Comparison of ENCODE assay signal across 8 cellular contexts in genomic region chr13:24511019-24511823, GRCh38. TPM values are rescaled to one million over a fixed set of nuclear protein-coding genes. Genes with fewer than 3 reads are reported as not detected.
DNase-seq lines count a peak whose midpoint lies in the region; ATAC-seq, FAIRE-seq and TF ChIP-seq lines count a peak whose summit lies in the region.

No MANE protein-coding gene starts in this region.

- intact Hi-C loops in activated T-helper 2 cell treated with anti-CD3 and anti-CD28 coated beads, Interferon-gamma antibody, Interleukin-2, Interleukin-4, amounts not matched to agents 10 μg/mL and 5 μg/mL and 100 μg/mL, durations not matched to agents 14 hours and 24 hours and 36 hours (cut with micrococcal nuclease) = loop anchor here (2.0 to 10.0 kb wide), 9 partner anchors 52 to 546 kb away; partner anchors contain the start of gene ATP12A
- intact Hi-C loops in prostate gland (cut with DNase I) = no loop called here

- H3K27ac ChIP-seq in gastroesophageal sphincter (peak overlapping the region; percentile 75 to 95 (median 90)), prostate gland (peak overlapping the region; percentile 13 to 79)

- H3K36me3 ChIP-seq in gastroesophageal sphincter = peaks cover 0 to 11% of the 10 kb centered on the region in 2 donors
- no peaks in the 10 kb centered on the region for H3K36me3 ChIP-seq in prostate gland

- no peaks in the 10 kb centered on the region for H3K9me3 ChIP-seq in gastroesophageal sphincter
- no peaks in the 10 kb centered on the region for H3K9me3 ChIP-seq in prostate gland

- TF ChIP-seq CTCF in gastroesophageal sphincter (IDR thresholded peaks at IDR 0.05) (no peak), prostate gland (IDR thresholded peaks at IDR 0.05) (no peak)

- H3K9me3 Mint-ChIP-seq in activated T-helper 2 cell treated with anti-CD3 and anti-CD28 coated beads, Interferon-gamma antibody, Interleukin-2, Interleukin-4, amounts not matched to agents 10 μg/mL and 5 μg/mL and 100 μg/mL, durations not matched to agents 14 hours and 24 hours and 36 hours = no peaks in the 10 kb centered on the region

- DNase-seq in GM12891 (ENCODE audit: insufficient read length, low spot score) (peak; percentile 32), OCI-M1 (lab: John Stamatoyannopoulos, UW) (peak; percentile 78), prostate gland (ENCODE audit: low spot score) (no peak)
- DNase-seq in activated T-helper 2 cell treated with anti-CD3 and anti-CD28 coated beads, Interferon-gamma antibody, Interleukin-2, Interleukin-4, amounts not matched to agents 10 μg/mL and 5 μg/mL and 100 μg/mL, durations not matched to agents 14 hours and 24 hours and 36 hours (ENCODE audit: low spot score) = peak; percentile 18

- TF ChIP-seq EP300 in gastroesophageal sphincter (IDR thresholded peaks at IDR 0.05) = no peak

- peak overlapping the region; percentile 97 for H3K27ac Mint-ChIP-seq in activated T-helper 2 cell treated with anti-CD3 and anti-CD28 coated beads, Interferon-gamma antibody, Interleukin-2, Interleukin-4, amounts not matched to agents 10 μg/mL and 5 μg/mL and 100 μg/mL, durations not matched to agents 14 hours and 24 hours and 36 hours

- peaks cover 23% of the 10 kb centered on the region for H3K4me1 Mint-ChIP-seq in activated T-helper 2 cell treated with anti-CD3 and anti-CD28 coated beads, Interferon-gamma antibody, Interleukin-2, Interleukin-4, amounts not matched to agents 10 μg/mL and 5 μg/mL and 100 μg/mL, durations not matched to agents 14 hours and 24 hours and 36 hours (ENCODE audit: low read depth)

- H3K4me1 ChIP-seq in gastroesophageal sphincter = peaks cover 0 to 26% (median 9%) of the 10 kb centered on the region in 3 donors
- H3K4me1 ChIP-seq in prostate gland (replicated peaks) = no peaks in the 10 kb centered on the region

- ATAC-seq in HG02943 (IDR thresholded peaks at IDR 0.05; ENCODE audit: low read depth, unreplicated experiment) (peak; percentile 39), gastroesophageal sphincter (no peak), HG03521 (IDR thresholded peaks at IDR 0.05; ENCODE audit: unreplicated experiment) (no peak), HG03469 (IDR thresholded peaks at IDR 0.05; ENCODE audit: unreplicated experiment) (no peak)

- H3K36me3 Mint-ChIP-seq in activated T-helper 2 cell treated with anti-CD3 and anti-CD28 coated beads, Interferon-gamma antibody, Interleukin-2, Interleukin-4, amounts not matched to agents 10 μg/mL and 5 μg/mL and 100 μg/mL, durations not matched to agents 14 hours and 24 hours and 36 hours (ENCODE audit: low read depth) = peaks cover 32% of the 10 kb centered on the region

- peak; percentile 92 for FAIRE-seq in GM12891 (lab: Jason Lieb, UNC)

- H3K4me3 Mint-ChIP-seq in activated T-helper 2 cell treated with anti-CD3 and anti-CD28 coated beads, Interferon-gamma antibody, Interleukin-2, Interleukin-4, amounts not matched to agents 10 μg/mL and 5 μg/mL and 100 μg/mL, durations not matched to agents 14 hours and 24 hours and 36 hours (ENCODE audit: low read depth) = peak overlapping the region; percentile 85

- TF ChIP-seq POLR2A in GM12891 (IDR thresholded peaks at IDR 0.05; ENCODE audit: low read depth, low read length) = no peak
- no peak for TF ChIP-seq POLR2A in gastroesophageal sphincter (IDR thresholded peaks at IDR 0.05)
- no peak for TF ChIP-seq POLR2A in prostate gland (IDR thresholded peaks at IDR 0.05)

- H3K4me3 ChIP-seq in gastroesophageal sphincter (peak overlapping the region; percentile 87 to 92), prostate gland (peak overlapping the region; percentile 72 to 74)

- H3K27me3 ChIP-seq in gastroesophageal sphincter (no peaks in the 10 kb centered on the region), prostate gland (replicated peaks; ENCODE audit: insufficient read depth) (no peaks in the 10 kb centered on the region)

- WGBS in gastroesophageal sphincter (ENCODE audit: low coverage in 1 of 2), 2 donors = 58 to 65% methylated on average over 16 to 21 of the region's 22 CpGs
- WGBS in prostate gland = 71% methylated on average over 22 of the region's 22 CpGs

- peaks cover 8% of the 10 kb centered on the region for H3K27me3 Mint-ChIP-seq in activated T-helper 2 cell treated with anti-CD3 and anti-CD28 coated beads, Interferon-gamma antibody, Interleukin-2, Interleukin-4, amounts not matched to agents 10 μg/mL and 5 μg/mL and 100 μg/mL, durations not matched to agents 14 hours and 24 hours and 36 hours (ENCODE audit: low read depth)

TF ChIP-seq in GM12891, 5 proteins besides CTCF, POLR2A, EP300 and RAD21:
- 0 out of 2 replicates have a peak, but pooled peaks have one; percentile 16 for TF ChIP-seq POLR2AphosphoS5 (IDR thresholded peaks at IDR 0.05; ENCODE audit: low read depth, low read length)
- no peak for TF ChIP-seq TAF1 (IDR thresholded peaks at IDR 0.05; ENCODE audit: low read depth, low read length)
- TF ChIP-seq POU2F2 (IDR thresholded peaks at IDR 0.05; ENCODE audit: low read depth, low read length) = no peak
- no peak for TF ChIP-seq PAX5 (IDR thresholded peaks at IDR 0.05; ENCODE audit: insufficient read depth, low read length, severe bottlenecking)
- peak; percentile 32; the same call in 1 of the 2 replicates for TF ChIP-seq SPI1 (IDR thresholded peaks at IDR 0.05; ENCODE audit: low read depth, low read length)

RNA-seq across cellular contexts. Expression of gene PARP4, which starts 1.4 kb away (rescaled TPM):
- 27.5 TPM for polyA plus RNA-seq in GM12891 (2012; ENCODE audit: low read depth, missing spikeins)
- total RNA-seq in activated T-helper 2 cell treated with anti-CD3 and anti-CD28 coated beads, Interferon-gamma antibody, Interleukin-2, Interleukin-4, amounts not matched to agents 10 μg/mL and 5 μg/mL and 100 μg/mL, durations not matched to agents 14 hours and 24 hours and 36 hours = 58.8 and 60.6 TPM in 2 replicates
- total RNA-seq in gastroesophageal sphincter (10 to 100 TPM; 35.0 to 46.9 (median 42.0) TPM), prostate gland (10 to 100 TPM; 27.2 to 35.8 TPM)
